Comparison of ENCODE assay signal across 8 cellular contexts in the genomic region with DNA sequence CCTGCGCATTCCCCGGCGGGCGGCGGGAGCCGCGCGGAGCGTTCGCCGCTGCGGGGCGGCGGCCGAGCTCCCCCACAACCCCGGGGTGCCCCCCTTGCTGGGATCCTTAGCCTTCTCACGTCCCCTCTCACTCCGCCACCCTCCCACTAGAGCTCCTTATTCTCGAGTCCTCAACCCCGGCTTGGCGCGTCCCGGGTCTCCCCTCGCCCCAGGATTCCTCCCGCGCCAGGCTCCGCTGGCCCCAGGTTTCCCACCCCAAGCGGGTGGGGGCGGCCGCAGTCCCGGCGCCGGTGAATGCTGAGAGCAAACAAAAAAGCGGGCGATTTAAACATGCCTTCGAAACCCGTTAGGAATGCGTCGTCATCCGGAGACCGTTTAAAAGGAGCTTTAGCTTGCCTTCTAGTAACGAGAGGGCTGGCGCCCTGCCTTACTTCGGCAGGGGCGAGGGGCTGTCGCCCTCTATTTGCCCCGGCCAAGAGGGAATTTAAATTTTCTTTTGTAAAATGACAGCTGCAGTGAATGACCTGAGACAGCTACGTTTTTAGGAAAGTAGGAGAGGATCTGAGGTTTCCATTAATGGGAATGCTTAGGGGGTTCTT. TPM values are rescaled to one million over a fixed set of nuclear protein-coding genes. Genes with fewer than 3 reads are reported as not detected.
DNase-seq lines count a peak whose midpoint lies in the region; ATAC-seq and TF ChIP-seq lines count a peak whose summit lies in the region.

No MANE protein-coding gene starts in this region.

- TF ChIP-seq POLR2A in adrenal gland (IDR thresholded peaks at IDR 0.05): no peak

- peaks cover 6 to 18% of the 10 kb centered on the region in 2 donors for H3K36me3 Mint-ChIP-seq in CD4-positive, alpha-beta memory T cell

- H3K4me3 ChIP-seq in CD4-positive, alpha-beta memory T cell (ENCODE audit: low read length in 2 of 2): peak overlapping the region; percentile 31 to 74
- H3K4me3 ChIP-seq in adrenal gland: peak overlapping the region in 3 of 4 donors; percentile 83 to 95 (median 89)
- H3K4me3 ChIP-seq in right cardiac atrium (ENCODE audit: low read length): peak overlapping the region; percentile 93
- peak overlapping the region; percentile 74 for H3K4me3 ChIP-seq in rectal smooth muscle tissue (ENCODE audit: low read length)

- H3K27ac Mint-ChIP-seq in CD4-positive, alpha-beta memory T cell: peak overlapping the region; percentile 30 to 96 (median 77)

- POLR2A ChIA-PET in CD4-positive, alpha-beta memory T cell (lab: Charles Lee; ENCODE audit: partially characterized antibody): interaction anchor here (0.7 to 2.7 kb wide), 23 partner anchors 9 to 932 kb away, joined by 3 to 16 read pairs (median 5); a partner anchor contains a TSS

- no peaks in the 10 kb centered on the region for H3K9me3 ChIP-seq in CD4-positive, alpha-beta memory T cell (ENCODE audit: control insufficient read depth in 1 of 2, low read length in 2 of 2)
- H3K9me3 ChIP-seq in adrenal gland (replicated peaks in 1 of 3) (no peaks in the 10 kb centered on the region), right cardiac atrium (ENCODE audit: control insufficient read depth, low read length) (no peaks in the 10 kb centered on the region)

- no peak for DNase-seq in CD4-positive, alpha-beta memory T cell
- DNase-seq in NCI-H774 (lab: John Stamatoyannopoulos, UW): peak; percentile 14
- peak; percentile 46 to 69 (median 57) for DNase-seq in adrenal gland
- no peak for DNase-seq in right cardiac atrium
- DNase-seq in DMS114 treated with DMSO at 0.1 percent for 48 hours (lab: John Stamatoyannopoulos, UW; ENCODE audit: unreplicated experiment): no peak

- H3K4me1 ChIP-seq in CD4-positive, alpha-beta memory T cell (ENCODE audit: insufficient read depth, low read length): peaks cover 47% of the 10 kb centered on the region
- H3K4me1 ChIP-seq in adrenal gland (replicated peaks in 1 of 2) (peaks cover 8 to 12% of the 10 kb centered on the region in 2 donors), right cardiac atrium (ENCODE audit: control insufficient read depth, insufficient read depth, low read length) (no peaks in the 10 kb centered on the region), rectal smooth muscle tissue (ENCODE audit: control insufficient read depth, insufficient read depth, low read length) (peaks cover 3% of the 10 kb centered on the region)

- peak overlapping the region; percentile 61 for H3K27ac ChIP-seq in CD4-positive, alpha-beta memory T cell (ENCODE audit: low read depth, low read length)
- peak overlapping the region; percentile 78 to 98 (median 94) for H3K27ac ChIP-seq in adrenal gland
- peak overlapping the region; percentile 85 for H3K27ac ChIP-seq in right cardiac atrium (ENCODE audit: low read length)
- peak overlapping the region; percentile 93 for H3K27ac ChIP-seq in rectal smooth muscle tissue (ENCODE audit: low read depth, low read length)

- intact Hi-C loops in CD4-positive, alpha-beta memory T cell (cut with micrococcal nuclease): loop anchor here (5.0 kb wide), 1 partner anchor 750 kb away; a partner anchor contains a TSS
- intact Hi-C loops in adrenal gland (cut with DNase I) (loop anchor here (5.0 kb wide), 3 partner anchors 45 to 360 kb away; no protein-coding TSS in a partner anchor), right cardiac atrium (cut with DNase I) (loop anchor here in 2 of 4 donors (5.0 to 10.0 kb wide), 3 partner anchors 50 to 358 kb away; no protein-coding TSS in a partner anchor)

- peaks cover 24 to 60% (median 37%) of the 10 kb centered on the region in 4 donors for H3K4me1 Mint-ChIP-seq in CD4-positive, alpha-beta memory T cell

- H3K4me3 Mint-ChIP-seq in CD4-positive, alpha-beta memory T cell: peak overlapping the region; percentile 60 to 93 (median 84)

- no peaks in the 10 kb centered on the region for H3K27me3 Mint-ChIP-seq in CD4-positive, alpha-beta memory T cell

- no peaks in the 10 kb centered on the region for H3K36me3 ChIP-seq in CD4-positive, alpha-beta memory T cell (ENCODE audit: insufficient read depth, low read length)
- H3K36me3 ChIP-seq in adrenal gland (replicated peaks in 1 of 2) (no peaks in the 10 kb centered on the region), rectal smooth muscle tissue (ENCODE audit: control insufficient read depth, insufficient read depth, low read length) (no peaks in the 10 kb centered on the region)

- H3K9ac ChIP-seq in rectal smooth muscle tissue (ENCODE audit: low read length): peak overlapping the region; percentile 57

- ATAC-seq in GM18870 (IDR thresholded peaks at IDR 0.05; ENCODE audit: unreplicated experiment) (peak; percentile 11), HG03175 (IDR thresholded peaks at IDR 0.05; ENCODE audit: unreplicated experiment) (peak; percentile 14), right cardiac atrium (peak in 1 of 2 donors; percentile 0)

- CTCF ChIA-PET in CD4-positive, alpha-beta memory T cell (lab: Charles Lee; ENCODE audit: partially characterized antibody): interaction anchor here (0.7 to 2.5 kb wide), 15 partner anchors 8 to 260 kb away, joined by 3 to 8 read pairs (median 4); no protein-coding TSS in a partner anchor

- TF ChIP-seq CTCF in adrenal gland (IDR thresholded peaks at IDR 0.05): no peak

- 0 to 1% (median 0%) methylated on average over 19 to 48 of the region's 48 CpGs for WGBS in adrenal gland, 4 donors
- under 1% methylated on average over 48 of the region's 48 CpGs for WGBS in right cardiac atrium

- no peaks in the 10 kb centered on the region for H3K9me3 Mint-ChIP-seq in CD4-positive, alpha-beta memory T cell

- H3K27me3 ChIP-seq in CD4-positive, alpha-beta memory T cell (ENCODE audit: insufficient read depth, low read length): no peaks in the 10 kb centered on the region
- H3K27me3 ChIP-seq in adrenal gland (no peaks in the 10 kb centered on the region), right cardiac atrium (ENCODE audit: control insufficient read depth, insufficient read depth) (no peaks in the 10 kb centered on the region), rectal smooth muscle tissue (ENCODE audit: control insufficient read depth, insufficient read depth, low read length) (no peaks in the 10 kb centered on the region)

RNA-seq across cellular contexts. Expression of a gene that starts 3.0 kb away (rescaled TPM):
- 10 to 100 TPM; 65.6 to 67.3 TPM for total RNA-seq in CD4-positive, alpha-beta memory T cell
- 10 to 100 TPM; 44.9 to 54.2 TPM for polyA plus RNA-seq in CD4-positive, alpha-beta memory T cell
- total RNA-seq in adrenal gland: 10 to 100 TPM; 25.9 to 66.7 (median 40.2) TPM
- polyA plus RNA-seq in adrenal gland: 10 to 100 TPM; 18.4 to 31.1 (median 30.8) TPM
- 10 to 100 TPM; 24.0 to 41.0 (median 26.7) TPM for total RNA-seq in right cardiac atrium
- polyA plus RNA-seq in right cardiac atrium: 13.9 TPM

Comparison
In these comparisons a context has a peak if more than half of its experiments do, and no peak if none do; other contexts are left out.
1. DNase-seq: peak in NCI-H774 (single experiment) and adrenal gland (7 of 7); none in CD4-positive, alpha-beta memory T cell (0 of 5), right cardiac atrium (0 of 3) and DMS114 treated with DMSO at 0.1 percent for 48 hours (single experiment).
2. Peak in every context shown above with its lines, with median percentiles within 50 percentile points of each other: H3K27ac ChIP-seq and H3K4me3 ChIP-seq.